Comparison of ENCODE assay signal across 7 cellular contexts in genomic region chr1:213704941-213705340, GRCh38.
"Had no signal": no experiment of that assay in that cellular context is flagged by ENCODE, and none has a peak within 500 bp of the region (broad histone marks: within the 10 kb centered on the region; RNA-seq: fewer than 3 reads in every experiment).

No MANE protein-coding gene starts in this region.

- H3K9ac ChIP-seq: KMS-11 had no signal

- H3K4me3 Mint-ChIP-seq: GM23338, H9 had no signal

- H3K27ac ChIP-seq: HL-60, KMS-11 had no signal

- H3K36me3 Mint-ChIP-seq: IgD-negative memory B cell had no signal

- H3K4me3 ChIP-seq: GM23338 had no signal

- ATAC-seq: GM23338 had no signal

- DNase-seq: H9, HCEC 1CT, KBM-7 had no signal

- H3K4me1 Mint-ChIP-seq: GM23338, H9, IgD-negative memory B cell had no signal

- H3K27ac Mint-ChIP-seq: GM23338, H9, IgD-negative memory B cell had no signal
